12 cellular contexts compared by ENCODE assay signal in genomic region chr6:153023977-153024376, GRCh38. TPM values are rescaled to one million over a fixed set of nuclear protein-coding genes. Genes with fewer than 3 reads are reported as not detected.
DNase-seq lines count a peak whose midpoint lies in the region; ATAC-seq, FAIRE-seq and TF ChIP-seq lines count a peak whose summit lies in the region.
"Had no signal": no experiment of that assay in that cellular context is flagged by ENCODE, and none has a peak within 500 bp of the region (broad histone marks: within the 10 kb centered on the region; RNA-seq: fewer than 3 reads in every experiment).

No MANE protein-coding gene starts in this region.

- H3K36me3 ChIP-seq in HepG2 (replicated peaks in 1 of 2; ENCODE audit: control insufficient read depth in 1 of 2, insufficient read depth in 2 of 2, low read length in 2 of 2) (no peaks in the 10 kb centered on the region), right lobe of liver (no peaks in the 10 kb centered on the region), esophagus squamous epithelium (no peaks in the 10 kb centered on the region)
- H3K36me3 ChIP-seq: heart left ventricle, uterus, WERI-Rb-1 had no signal

- H3K4me3 ChIP-seq in HepG2 (replicated peaks in 1 of 3; ENCODE audit: insufficient read depth in 1 of 3, low read depth in 2 of 3, low read length in 3 of 3), result no peak overlapping the region
- no peak overlapping the region for H3K4me3 ChIP-seq in right lobe of liver
- H3K4me3 ChIP-seq in esophagus squamous epithelium, result no peak overlapping the region
- H3K4me3 ChIP-seq: heart left ventricle, uterus had no signal

- H3K27me3 ChIP-seq in HepG2 (ENCODE audit: control insufficient read depth in 1 of 2, insufficient read depth in 2 of 2, low read length in 2 of 2) (peaks cover 0 to 7% of the 10 kb centered on the region in 2 experiments; a peak in 1 of 5 replicates), right lobe of liver (no peaks in the 10 kb centered on the region), esophagus squamous epithelium (peaks cover 0 to 3% (median 0%) of the 10 kb centered on the region in 4 donors)
- H3K27me3 ChIP-seq: heart left ventricle, uterus had no signal

- H3K4me1 Mint-ChIP-seq in stimulated activated memory B cell treated with anti-CD40 and anti-IgM and Interleukin-4, amounts not matched to agents 10 μg/mL and 1 μg/mL and 100 μg/mL, for 72 hours, result peaks cover 5% of the 10 kb centered on the region

- no peak for TF ChIP-seq EP300 in HepG2 (IDR thresholded peaks at IDR 0.05; ENCODE audit: low read depth in 2 of 2, low read length in 2 of 2)
- no peak for TF ChIP-seq EP300 in HepG2 (CRISPR knock-in tag; IDR thresholded peaks at IDR 0.05; ENCODE audit: borderline replicate concordance)

- no peak overlapping the region for H3K9ac ChIP-seq in HepG2 (ENCODE audit: insufficient read depth, low read depth, low read length)

- no peak for FAIRE-seq in HepG2 (lab: Jason Lieb, UNC)

- H3K4me3 Mint-ChIP-seq in stimulated activated memory B cell treated with anti-CD40 and anti-IgM and Interleukin-4, amounts not matched to agents 10 μg/mL and 1 μg/mL and 100 μg/mL, for 72 hours, result no peak overlapping the region
- H3K4me3 Mint-ChIP-seq: naive B cell had no signal

- ATAC-seq in HepG2 (peak; percentile 61), right lobe of liver (no peak), HG02571 (IDR thresholded peaks at IDR 0.05; ENCODE audit: unreplicated experiment) (peak; percentile 26), HG03342 (IDR thresholded peaks at IDR 0.05; ENCODE audit: unreplicated experiment) (peak; percentile 25), HG03108 (IDR thresholded peaks at IDR 0.05; ENCODE audit: unreplicated experiment) (no peak)
- peak; percentile 48 for ATAC-seq in stimulated activated memory B cell treated with anti-CD40 and anti-IgM and Interleukin-4, amounts not matched to agents 10 μg/mL and 1 μg/mL and 100 μg/mL, for 72 hours

- no peaks in the 10 kb centered on the region for H4K20me1 ChIP-seq in HepG2 (ENCODE audit: insufficient read depth, low read length)

- no peak overlapping the region for H3K4me2 ChIP-seq in HepG2 (ENCODE audit: low read depth, low read length)

- TF ChIP-seq CTCF in HepG2 (CRISPR knock-in tag; IDR thresholded peaks at IDR 0.05) (no peak), right lobe of liver (IDR thresholded peaks at IDR 0.05) (no peak), esophagus squamous epithelium (IDR thresholded peaks at IDR 0.05) (no peak)

- H2AFZ ChIP-seq in HepG2 (ENCODE audit: low read length), result peak overlapping the region; percentile 50

- no peaks in the 10 kb centered on the region for H3K36me3 Mint-ChIP-seq in stimulated activated memory B cell treated with anti-CD40 and anti-IgM and Interleukin-4, amounts not matched to agents 10 μg/mL and 1 μg/mL and 100 μg/mL, for 72 hours
- H3K36me3 Mint-ChIP-seq: naive B cell had no signal

- H3K27ac ChIP-seq in HepG2 (ENCODE audit: extremely low read length, insufficient read depth, low read length) (no peak overlapping the region), right lobe of liver (no peak overlapping the region), esophagus squamous epithelium (no peak overlapping the region)
- H3K27ac ChIP-seq: heart left ventricle, uterus, WERI-Rb-1 had no signal

- H3K9me3 Mint-ChIP-seq in stimulated activated memory B cell treated with anti-CD40 and anti-IgM and Interleukin-4, amounts not matched to agents 10 μg/mL and 1 μg/mL and 100 μg/mL, for 72 hours, result no peaks in the 10 kb centered on the region
- H3K9me3 Mint-ChIP-seq: naive B cell had no signal

- in situ Hi-C loops in HepG2 (cut with HindIII; ENCODE audit: extremely low pct_ligation_motif_present, low pct_unique_long_range_greater_than_20kb), result loop anchor here (10.0 kb wide), 1 partner anchor 159 kb away; no protein-coding TSS in a partner anchor

- 0% methylated on average over 2 of the region's 2 CpGs for WGBS in HepG2 (ENCODE audit: low lambda C conversion rate)
- WGBS in right lobe of liver (ENCODE audit: insufficient coverage, low coverage, low lambda C conversion rate, missing lambda C conversion rate), result 80% methylated on average over 2 of the region's 2 CpGs
- 88 to 93% methylated on average over 2 of the region's 2 CpGs for WGBS in esophagus squamous epithelium, 2 donors

- TF ChIP-seq RAD21 in HepG2 (CRISPR knock-in tag; IDR thresholded peaks at IDR 0.05), result no peak

- no TSS peak for BruUV-seq in HepG2 (replicated peaks; lab: Mats Ljungman, UMichigan)

- POLR2A ChIA-PET in HepG2 (lab: Yijun Ruan, JAX), result no interaction called here

- H3K27ac Mint-ChIP-seq in stimulated activated memory B cell treated with anti-CD40 and anti-IgM and Interleukin-4, amounts not matched to agents 10 μg/mL and 1 μg/mL and 100 μg/mL, for 72 hours, result no peak overlapping the region
- H3K27ac Mint-ChIP-seq: naive B cell had no signal

- H3K4me1 ChIP-seq in HepG2 (ENCODE audit: insufficient read depth, low read length) (peaks cover 6% of the 10 kb centered on the region), right lobe of liver (peaks cover 0 to 2% (median 0%) of the 10 kb centered on the region in 4 donors), esophagus squamous epithelium (peaks cover 0 to 5% (median 0%) of the 10 kb centered on the region in 3 donors)
- H3K4me1 ChIP-seq: uterus had no signal

- CTCF ChIA-PET in HepG2 (lab: Yijun Ruan, JAX; ENCODE audit: low intra/inter-chr PET ratio, low total read pairs), result interaction anchor here (1.4 to 2.2 kb wide), 2 partner anchors 70 to 160 kb away, joined by 8 to 13 read pairs; no protein-coding TSS in a partner anchor

- peaks cover 12% of the 10 kb centered on the region for H3K27me3 Mint-ChIP-seq in stimulated activated memory B cell treated with anti-CD40 and anti-IgM and Interleukin-4, amounts not matched to agents 10 μg/mL and 1 μg/mL and 100 μg/mL, for 72 hours

- H3K79me2 ChIP-seq in HepG2 (ENCODE audit: insufficient read depth, low read length), result no peaks in the 10 kb centered on the region

- intact Hi-C loops in HepG2 (cut with micrococcal nuclease; ENCODE audit: unreplicated experiment), result loop anchor here (1.0 to 5.0 kb wide), 6 partner anchors 21 to 272 kb away; partner anchors contain the start of gene VIP
- intact Hi-C loops in right lobe of liver (cut with DNase I), result no loop called here
- intact Hi-C loops in esophagus squamous epithelium (cut with DNase I), result loop anchor here (10.0 kb wide), 1 partner anchor 159 kb away; no protein-coding TSS in a partner anchor

- no peaks in the 10 kb centered on the region for H3K9me3 ChIP-seq in HepG2 (ENCODE audit: low read length)
- H3K9me3 ChIP-seq in right lobe of liver, result no peaks in the 10 kb centered on the region
- no peaks in the 10 kb centered on the region for H3K9me3 ChIP-seq in esophagus squamous epithelium
- H3K9me3 ChIP-seq: heart left ventricle, uterus had no signal

- TF ChIP-seq POLR2A in HepG2 (IDR thresholded peaks at IDR 0.05; ENCODE audit: insufficient read depth in 1 of 2, low read depth in 2 of 2, low read length in 2 of 2), result no peak
- TF ChIP-seq POLR2A in right lobe of liver (IDR thresholded peaks at IDR 0.05), result no peak
- no peak for TF ChIP-seq POLR2A in esophagus squamous epithelium (IDR thresholded peaks at IDR 0.05)

- DNase-seq in HepG2 (ENCODE audit: low spot score) (no peak), right lobe of liver (no peak), esophagus squamous epithelium (lab: John Stamatoyannopoulos, UW) (no peak), NCI-H774 (lab: John Stamatoyannopoulos, UW) (no peak)

RNA-seq across cellular contexts. Expression of gene MTRF1L, which starts 21.5 kb away (rescaled TPM):
- total RNA-seq in HepG2 (2016; rRNA removed; fragmentation: Illumina TruSeq; extraction: Trizol) (28.7 and 32.4 TPM in 2 replicates), right lobe of liver (10 to 100 TPM in 3 of 6 experiments, 1 to 10 TPM in 3; 6.1 to 16.8 (median 9.7) TPM), esophagus squamous epithelium (10 to 100 TPM in 3 of 4 donors, 1 to 10 TPM in 1; 7.3 to 16.2 (median 14.4) TPM)
- total RNA-seq in HepG2 (2016; cell fraction: cytosol; rRNA removed; fragmentation: Illumina TruSeq; extraction: Trizol; ENCODE audit: low read depth), result 25.5 and 28.3 TPM in 2 replicates
- total RNA-seq in HepG2 (2016; cell fraction: insoluble cytoplasmic fraction; rRNA removed; fragmentation: Illumina TruSeq; extraction: Trizol), result 29.1 and 32.6 TPM in 2 replicates
- total RNA-seq in HepG2 (2016; cell fraction: membrane; rRNA removed; fragmentation: Illumina TruSeq; extraction: Trizol), result 49.7 and 58.0 TPM in 2 replicates
- 25.8 and 29.5 TPM in 2 replicates for total RNA-seq in HepG2 (2016; cell fraction: nucleus; rRNA removed; fragmentation: Illumina TruSeq; extraction: Trizol)
- polyA plus RNA-seq in HepG2 (2011; rRNA removed), result 15.5 and 17.6 TPM in 2 replicates
- 6.5 and 9.8 TPM in 2 replicates for polyA plus RNA-seq in HepG2 (2011; cell fraction: cytosol; rRNA removed)
- polyA plus RNA-seq in HepG2 (2011; cell fraction: nucleus; rRNA removed), result 10.9 and 13.2 TPM in 2 replicates
- polyA plus RNA-seq in HepG2 (2012), result 17.1 and 18.1 TPM in 2 replicates
- 40.7 and 44.7 TPM in 2 replicates for polyA plus RNA-seq in HepG2 (2016; cell fraction: cytosol; fragmentation: Illumina TruSeq; extraction: Trizol; ENCODE audit: low read depth)
- 34.0 and 37.3 TPM in 2 replicates for polyA plus RNA-seq in HepG2 (2016; cell fraction: insoluble cytoplasmic fraction; fragmentation: Illumina TruSeq; extraction: Trizol; ENCODE audit: low read depth)
- polyA plus RNA-seq in HepG2 (2016; cell fraction: membrane; fragmentation: Illumina TruSeq; extraction: Trizol; ENCODE audit: low read depth), result 52.3 and 64.3 TPM in 2 replicates
- 26.9 and 27.4 TPM in 2 replicates for polyA plus RNA-seq in HepG2 (2016; cell fraction: nucleus; fragmentation: Illumina TruSeq; extraction: Trizol; ENCODE audit: insufficient read depth, low read depth)
- polyA minus RNA-seq in HepG2 (2011; rRNA and poly(A)+ RNA removed; ENCODE audit: low replicate concordance), result 7.1 and 8.9 TPM in 2 replicates
- polyA minus RNA-seq in HepG2 (2011; cell fraction: cytosol; rRNA and poly(A)+ RNA removed), result 9.5 and 9.7 TPM in 2 replicates
- polyA minus RNA-seq in HepG2 (2011; cell fraction: nucleus; rRNA and poly(A)+ RNA removed), result 72.9 and 92.7 TPM in 2 replicates

RNA-seq across cellular contexts. Expression of gene FBXO5, which starts 41.1 kb away (rescaled TPM):
- total RNA-seq in HepG2 (2016; rRNA removed; fragmentation: Illumina TruSeq; extraction: Trizol), result 41.5 and 53.4 TPM in 2 replicates
- total RNA-seq in HepG2 (2016; cell fraction: cytosol; rRNA removed; fragmentation: Illumina TruSeq; extraction: Trizol; ENCODE audit: low read depth), result 12.2 and 13.1 TPM in 2 replicates
- 41.0 and 52.6 TPM in 2 replicates for total RNA-seq in HepG2 (2016; cell fraction: insoluble cytoplasmic fraction; rRNA removed; fragmentation: Illumina TruSeq; extraction: Trizol)
- 26.8 and 32.5 TPM in 2 replicates for total RNA-seq in HepG2 (2016; cell fraction: membrane; rRNA removed; fragmentation: Illumina TruSeq; extraction: Trizol)
- 33.7 and 33.8 TPM in 2 replicates for total RNA-seq in HepG2 (2016; cell fraction: nucleus; rRNA removed; fragmentation: Illumina TruSeq; extraction: Trizol)
- polyA plus RNA-seq in HepG2 (2011; rRNA removed), result 9.5 and 15.8 TPM in 2 replicates
- 7.8 and 8.3 TPM in 2 replicates for polyA plus RNA-seq in HepG2 (2011; cell fraction: cytosol; rRNA removed)
- 8.9 and 9.3 TPM in 2 replicates for polyA plus RNA-seq in HepG2 (2011; cell fraction: nucleus; rRNA removed)
- polyA plus RNA-seq in HepG2 (2012), result 9.9 and 16.2 TPM in 2 replicates
- 2.0 and 2.6 TPM in 2 replicates for polyA plus RNA-seq in HepG2 (2016; cell fraction: cytosol; fragmentation: Illumina TruSeq; extraction: Trizol; ENCODE audit: low read depth)
- 50.6 and 54.8 TPM in 2 replicates for polyA plus RNA-seq in HepG2 (2016; cell fraction: insoluble cytoplasmic fraction; fragmentation: Illumina TruSeq; extraction: Trizol; ENCODE audit: low read depth)
- polyA plus RNA-seq in HepG2 (2016; cell fraction: membrane; fragmentation: Illumina TruSeq; extraction: Trizol; ENCODE audit: low read depth), result 6.0 and 7.7 TPM in 2 replicates
- polyA plus RNA-seq in HepG2 (2016; cell fraction: nucleus; fragmentation: Illumina TruSeq; extraction: Trizol; ENCODE audit: insufficient read depth, low read depth), result 51.9 and 52.2 TPM in 2 replicates
- 2.0 and 4.4 TPM in 2 replicates for polyA minus RNA-seq in HepG2 (2011; rRNA and poly(A)+ RNA removed; ENCODE audit: low replicate concordance)
- 7.6 and 9.1 TPM in 2 replicates for polyA minus RNA-seq in HepG2 (2011; cell fraction: cytosol; rRNA and poly(A)+ RNA removed)
- 24.9 and 29.1 TPM in 2 replicates for polyA minus RNA-seq in HepG2 (2011; cell fraction: nucleus; rRNA and poly(A)+ RNA removed)
- total RNA-seq in right lobe of liver, result 1 to 10 TPM in 5 of 6 experiments, under 1 TPM in 1; 0.97 to 3.0 (median 2.5) TPM
- total RNA-seq in esophagus squamous epithelium, result 1 to 10 TPM; 2.7 to 9.4 (median 7.3) TPM

Comparison
In these comparisons a context has a peak if more than half of its experiments do, and no peak if none do; other contexts are left out.
1. ATAC-seq: peak in HepG2 (single experiment), HG02571 (single experiment), HG03342 (single experiment) and stimulated activated memory B cell treated with anti-CD40 and anti-IgM and Interleukin-4, amounts not matched to agents 10 μg/mL and 1 μg/mL and 100 μg/mL, for 72 hours (single experiment); none in right lobe of liver (0 of 4) and HG03108 (single experiment).
2. intact Hi-C loops: an anchor here in HepG2 (1.0 to 5.0 kb wide) and esophagus squamous epithelium (10.0 kb wide); none called in right lobe of liver.